ENCODE assay signal across 9 cellular contexts in the genomic region with DNA sequence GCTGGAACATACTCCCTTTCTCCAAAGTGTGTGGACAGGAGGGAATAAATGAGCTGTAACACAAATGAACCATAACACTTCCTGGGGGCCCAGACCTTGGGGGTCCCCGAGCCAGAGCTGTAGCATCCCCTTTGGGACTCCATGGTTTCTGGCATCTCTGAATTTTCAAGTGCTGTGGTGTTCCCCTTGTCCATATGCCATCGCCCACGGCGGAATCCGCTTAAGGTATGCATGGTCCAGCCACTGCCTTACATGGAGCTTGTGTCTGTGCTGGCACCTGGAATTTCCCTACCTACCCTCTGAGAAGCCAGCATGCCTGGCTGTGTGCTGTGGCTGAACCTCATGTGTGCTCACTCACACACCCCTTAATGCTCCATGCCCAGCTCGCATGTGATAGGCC.
"Had no signal": no experiment of that assay in that cellular context is flagged by ENCODE, and none has a peak within 500 bp of the region (broad histone marks: within the 10 kb centered on the region; RNA-seq: fewer than 3 reads in every experiment).

No MANE protein-coding gene starts in this region.

- H3K27ac Mint-ChIP-seq: GM23338, HFFc6 had no signal

- H3K36me3 ChIP-seq: HAP-1 had no signal

- H3K9me3 Mint-ChIP-seq: HFFc6 had no signal

- H2AFZ ChIP-seq: GM23338 had no signal

- H3K9me3 ChIP-seq: HAP-1 had no signal

- H3K4me1 Mint-ChIP-seq: GM23338 had no signal

- FAIRE-seq: HTR-8/SVneo, K562 had no signal

- DNase-seq: H7, HFFc6, IMR-90, KG1 had no signal

- H3K4me3 ChIP-seq: GM23338, HAP-1, K562 had no signal

- H3K4me2 ChIP-seq: GM23338 had no signal

- ATAC-seq: GM23338, HCT116, K562 had no signal

- H3K4me3 Mint-ChIP-seq: GM23338, HFFc6 had no signal

- H3K4me1 ChIP-seq: HAP-1 had no signal
